11 cellular contexts compared by ENCODE assay signal in the genomic region with DNA sequence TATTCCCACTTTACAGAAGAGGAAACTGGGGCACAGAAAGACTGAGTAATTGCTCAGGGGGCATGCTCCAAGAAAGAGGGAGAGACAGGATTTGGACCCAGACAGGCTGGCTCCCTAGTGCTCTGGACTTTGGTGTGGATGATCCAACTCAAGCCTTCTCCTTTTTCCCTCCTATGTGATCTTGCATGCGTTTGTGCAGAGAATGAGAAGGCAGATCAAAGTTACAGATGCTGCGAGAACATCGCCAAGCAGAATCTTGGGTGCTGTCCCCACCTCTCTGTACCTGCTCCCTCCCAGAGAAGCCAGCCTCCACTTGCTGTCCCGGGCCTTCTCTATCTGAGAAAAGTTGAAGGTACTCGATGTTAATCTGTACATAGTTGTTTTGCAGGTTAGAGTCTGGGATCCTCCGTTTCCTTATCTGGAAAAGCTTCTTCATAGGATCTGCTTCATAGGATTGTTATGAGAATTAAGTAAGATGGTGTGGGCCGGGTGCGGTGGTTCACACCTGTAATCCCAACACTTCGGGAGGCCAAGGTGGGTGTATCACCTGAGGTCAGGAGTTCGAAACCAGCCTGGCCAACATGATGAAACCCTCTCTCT. TPM values are rescaled to one million over a fixed set of nuclear protein-coding genes. Genes with fewer than 3 reads are reported as not detected.
DNase-seq lines count a peak whose midpoint lies in the region; ATAC-seq and TF ChIP-seq lines count a peak whose summit lies in the region.
"Had no signal": no experiment of that assay in that cellular context is flagged by ENCODE, and none has a peak within 500 bp of the region (broad histone marks: within the 10 kb centered on the region; RNA-seq: fewer than 3 reads in every experiment).

No MANE protein-coding gene starts in this region.

- H3K27me3 Mint-ChIP-seq in CD4-positive, alpha-beta memory T cell, result no peaks in the 10 kb centered on the region
- no peaks in the 10 kb centered on the region for H3K27me3 Mint-ChIP-seq in chondrocyte (ENCODE audit: low read depth)

- intact Hi-C loops in CD4-positive, alpha-beta memory T cell (cut with micrococcal nuclease), result loop anchor here (1.0 to 5.0 kb wide), 2 partner anchors 27 to 444 kb away; a partner anchor contains a TSS

- H3K27me3 ChIP-seq in CD4-positive, alpha-beta memory T cell (ENCODE audit: insufficient read depth, low read length), result no peaks in the 10 kb centered on the region
- H3K27me3 ChIP-seq in KMS-11 (ENCODE audit: insufficient read depth, low read depth) (no peaks in the 10 kb centered on the region), neural cell (ENCODE audit: insufficient read depth, low read depth, low read length) (no peaks in the 10 kb centered on the region)

- DNase-seq in CD4-positive, alpha-beta memory T cell, result no peak
- no peak for DNase-seq in chondrocyte (ENCODE audit: low spot score)
- no peak for DNase-seq in NCI-H1930 (lab: John Stamatoyannopoulos, UW)
- no peak for DNase-seq in kidney tubule cell (ENCODE audit: low spot score)
- DNase-seq: DMS153, KBM-7, NCI-H82 had no signal

- H3K4me1 ChIP-seq in CD4-positive, alpha-beta memory T cell (ENCODE audit: insufficient read depth, low read length), result peaks cover 26% of the 10 kb centered on the region
- peaks cover 18% of the 10 kb centered on the region for H3K4me1 ChIP-seq in KMS-11 (ENCODE audit: low read depth, poor library complexity, severe bottlenecking)

- no peak for TF ChIP-seq EP300 in neural cell (conservative IDR thresholded peaks at IDR 0.05; ENCODE audit: poor library complexity, severe bottlenecking)

- peak overlapping the region; percentile 91 to 95 (median 92) for H3K4me3 Mint-ChIP-seq in CD4-positive, alpha-beta memory T cell
- peak overlapping the region; percentile 80 for H3K4me3 Mint-ChIP-seq in chondrocyte (ENCODE audit: unreplicated experiment)

- H3K27ac ChIP-seq in CD4-positive, alpha-beta memory T cell (ENCODE audit: low read depth, low read length), result peak overlapping the region; percentile 96
- H3K27ac ChIP-seq in KMS-11, result no peak overlapping the region
- H3K27ac ChIP-seq in neural cell (ENCODE audit: low read length), result peak overlapping the region; percentile 87

- H3K9me3 Mint-ChIP-seq in CD4-positive, alpha-beta memory T cell, result no peaks in the 10 kb centered on the region
- no peaks in the 10 kb centered on the region for H3K9me3 Mint-ChIP-seq in chondrocyte (ENCODE audit: low read depth)

- H3K9me3 ChIP-seq in CD4-positive, alpha-beta memory T cell (ENCODE audit: control insufficient read depth in 1 of 2, low read length in 2 of 2), result no peaks in the 10 kb centered on the region
- no peaks in the 10 kb centered on the region for H3K9me3 ChIP-seq in neural cell (ENCODE audit: low read length)

- peak overlapping the region; percentile 89 to 98 (median 97) for H3K27ac Mint-ChIP-seq in CD4-positive, alpha-beta memory T cell
- H3K27ac Mint-ChIP-seq in chondrocyte (ENCODE audit: unreplicated experiment), result no peak overlapping the region

- H2AFZ ChIP-seq in KMS-11 (ENCODE audit: low read depth), result peak overlapping the region; percentile 97
- H2AFZ ChIP-seq in neural cell (ENCODE audit: low read depth, low read length), result no peak overlapping the region

- H4K20me1 ChIP-seq in KMS-11 (ENCODE audit: insufficient read depth) (no peaks in the 10 kb centered on the region), neural cell (ENCODE audit: insufficient read depth) (no peaks in the 10 kb centered on the region)

- no peak for ATAC-seq in HG03097 (IDR thresholded peaks at IDR 0.05; ENCODE audit: low FRiP score, unreplicated experiment)
- no peak for ATAC-seq in GM21825 (IDR thresholded peaks at IDR 0.05; ENCODE audit: unreplicated experiment)

- POLR2A ChIA-PET in CD4-positive, alpha-beta memory T cell (lab: Charles Lee; ENCODE audit: partially characterized antibody), result interaction anchor here (0.6 to 3.6 kb wide), 17 partner anchors 10 to 550 kb away, joined by 3 to 60 read pairs (median 8); a partner anchor contains a TSS

- no peak overlapping the region for H3K9ac ChIP-seq in KMS-11
- H3K9ac ChIP-seq in neural cell (ENCODE audit: low read length), result peak overlapping the region; percentile 96

- H3F3A ChIP-seq in neural cell (ENCODE audit: insufficient read depth, low read length, poor library complexity, severe bottlenecking), result no peaks in the 10 kb centered on the region

- TF ChIP-seq RAD21 in neural cell (conservative IDR thresholded peaks at IDR 0.05), result no peak

- H3K9me2 ChIP-seq in neural cell (ENCODE audit: insufficient read depth, low read length), result no peaks in the 10 kb centered on the region

- peak overlapping the region; percentile 30 to 57 for H3K4me3 ChIP-seq in CD4-positive, alpha-beta memory T cell (ENCODE audit: low read length in 2 of 2)
- no peak overlapping the region for H3K4me3 ChIP-seq in KMS-11 (IDR thresholded peaks at IDR 0.05; ENCODE audit: insufficient read depth, low read depth, low read length)
- peak overlapping the region; percentile 95 for H3K4me3 ChIP-seq in neural cell (ENCODE audit: low read length)

- CTCF ChIA-PET in CD4-positive, alpha-beta memory T cell (lab: Charles Lee; ENCODE audit: partially characterized antibody), result interaction anchor here (1.0 to 4.3 kb wide), 6 partner anchors 10 to 200 kb away, joined by 3 to 33 read pairs (median 13); no protein-coding TSS in a partner anchor

- H3K36me3 ChIP-seq in CD4-positive, alpha-beta memory T cell (ENCODE audit: insufficient read depth, low read length), result no peaks in the 10 kb centered on the region
- H3K36me3 ChIP-seq in KMS-11 (ENCODE audit: insufficient read depth) (no peaks in the 10 kb centered on the region), neural cell (ENCODE audit: insufficient read depth, low read length) (no peaks in the 10 kb centered on the region)

- H3K4me2 ChIP-seq in KMS-11, result peak overlapping the region; percentile 99; the same call in 1 of the 2 replicates
- H3K4me2 ChIP-seq in neural cell (ENCODE audit: low read length), result peak overlapping the region; percentile 40

- peaks cover 21 to 47% (median 35%) of the 10 kb centered on the region in 4 donors for H3K4me1 Mint-ChIP-seq in CD4-positive, alpha-beta memory T cell
- peaks cover 12% of the 10 kb centered on the region for H3K4me1 Mint-ChIP-seq in chondrocyte (ENCODE audit: low read depth)

- H3K79me2 ChIP-seq in KMS-11 (ENCODE audit: insufficient read depth, low read depth) (peaks cover 9% of the 10 kb centered on the region; the same call in 1 of the 2 replicates), neural cell (replicated peaks; ENCODE audit: insufficient read depth, low read length) (peaks cover 13% of the 10 kb centered on the region)

- TF ChIP-seq CTCF in KMS-11 (conservative IDR thresholded peaks at IDR 0.05; ENCODE audit: low read depth, low read length) (no peak), chondrocyte (IDR thresholded peaks at IDR 0.05) (no peak), neural cell (IDR thresholded peaks at IDR 0.05; ENCODE audit: poor library complexity, severe bottlenecking) (no peak)

- peaks cover 6 to 17% of the 10 kb centered on the region in 2 donors for H3K36me3 Mint-ChIP-seq in CD4-positive, alpha-beta memory T cell
- H3K36me3 Mint-ChIP-seq in chondrocyte (ENCODE audit: low read depth), result no peaks in the 10 kb centered on the region

TF ChIP-seq in neural cell, 6 proteins besides CTCF, POLR2A, EP300 and RAD21:
- no peak for TF ChIP-seq SMC3 (conservative IDR thresholded peaks at IDR 0.05; ENCODE audit: poor library complexity)
- no peak for TF ChIP-seq POLR2AphosphoS5 (IDR thresholded peaks at IDR 0.05)
- no peak for TF ChIP-seq MXI1 (conservative IDR thresholded peaks at IDR 0.05; ENCODE audit: poor library complexity, severe bottlenecking)
- TF ChIP-seq EZH2 (IDR thresholded peaks at IDR 0.05; ENCODE audit: borderline replicate concordance, insufficient read depth, low read length, poor library complexity, severe bottlenecking), result no peak

RNA-seq across cellular contexts. Expression of a gene that starts 10.2 kb away (rescaled TPM):
- 10 to 100 TPM; 69.5 to 69.9 TPM for total RNA-seq in CD4-positive, alpha-beta memory T cell
- polyA plus RNA-seq in CD4-positive, alpha-beta memory T cell, result 10 to 100 TPM; 52.2 to 54.1 TPM
- 25.7 to 28.9 TPM (median 26.9 TPM) in 3 replicates for total RNA-seq in chondrocyte
- polyA plus RNA-seq in neural cell, result 89.6 and 116 TPM in 2 replicates
- polyA minus RNA-seq in neural cell, result 81.8 and 90.1 TPM in 2 replicates
